ENCODE assay signal across 9 cellular contexts in genomic region chr11:30034746-30035145, GRCh38. TPM values are rescaled to one million over a fixed set of nuclear protein-coding genes. Genes with fewer than 3 reads are reported as not detected.
"Had no signal": no experiment of that assay in that cellular context is flagged by ENCODE, and none has a peak within 500 bp of the region (broad histone marks: within the 10 kb centered on the region; RNA-seq: fewer than 3 reads in every experiment).

No MANE protein-coding gene starts in this region.

RNA-seq across cellular contexts. Expression of gene KCNA4, which starts 17.9 kb away (rescaled TPM):
- total RNA-seq: OCI-LY7, PC-3, PC-9, Peyer's patch, SJCRH30, SJSA1, SK-MEL-5, T-cell had no signal
- polyA plus RNA-seq: SK-N-SH had no signal
